8 cellular contexts compared by ENCODE assay signal in the genomic region with DNA sequence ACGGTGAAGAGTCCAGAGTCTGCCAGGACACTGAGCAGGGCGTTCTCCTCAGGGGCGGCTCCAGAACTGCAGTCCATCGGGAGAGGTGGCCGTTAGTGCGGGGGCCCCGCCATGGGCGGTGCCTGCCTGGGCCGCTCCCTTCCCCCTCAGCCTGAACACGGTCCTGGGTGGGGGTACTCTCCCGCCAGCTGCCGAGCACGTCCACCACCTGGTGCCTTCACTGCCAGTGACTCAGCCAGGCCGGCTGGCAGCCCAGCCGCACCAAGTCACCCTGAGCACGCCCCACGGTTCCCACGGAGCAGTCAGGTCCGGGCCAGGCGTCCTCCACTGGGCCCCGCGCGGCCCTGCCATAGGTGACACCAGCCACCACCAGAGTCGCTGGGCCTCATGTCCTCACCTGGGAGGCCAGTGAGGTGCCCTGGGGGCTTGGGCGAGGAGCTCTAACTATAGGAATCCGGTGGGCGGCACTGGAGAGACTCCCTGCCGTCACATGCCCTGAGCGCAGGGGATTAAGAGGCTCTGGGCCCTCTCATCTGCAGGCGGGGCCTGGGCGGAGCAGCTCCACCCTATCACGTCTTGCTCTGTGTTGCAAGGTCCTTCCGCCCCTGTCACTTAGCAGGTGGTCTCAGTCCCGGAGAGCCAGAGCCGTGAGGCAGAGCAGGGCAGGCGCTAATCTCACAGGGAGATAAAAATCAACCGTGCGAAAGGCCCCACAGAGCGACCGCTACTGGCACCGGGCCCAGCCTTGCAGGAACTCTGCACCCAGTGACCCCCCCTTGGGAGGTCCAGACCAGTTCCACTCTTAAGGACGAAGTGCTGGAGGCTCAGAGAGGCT. TPM values are rescaled to one million over a fixed set of nuclear protein-coding genes. Genes with fewer than 3 reads are reported as not detected.
A peak's percentile ranks its signal among the peaks of the same experiment; 100 is the strongest.
DNase-seq lines count a peak whose midpoint lies in the region; ATAC-seq and TF ChIP-seq lines count a peak whose summit lies in the region.

No MANE protein-coding gene starts in this region.

- H3K9me3 Mint-ChIP-seq in endodermal cell (no peaks in the 10 kb centered on the region), nephron progenitor cell (no peaks in the 10 kb centered on the region)

- TF ChIP-seq CTCF in AG04450 (IDR thresholded peaks at IDR 0.05; ENCODE audit: low read depth, low read length) (no peak), HCT116 (IDR thresholded peaks at IDR 0.05 in 2 of 3, conservative IDR thresholded peaks at IDR 0.05 in 1 of 3; ENCODE audit: borderline replicate concordance in 1 of 3, insufficient read depth in 1 of 3, low read depth in 2 of 3, low read length in 2 of 3) (no peak), endodermal cell (conservative IDR thresholded peaks at IDR 0.05) (no peak), nephron progenitor cell (IDR thresholded peaks at IDR 0.05) (no peak)

- no peak overlapping the region for H2AFZ ChIP-seq in HCT116 (ENCODE audit: low read depth, low read length, poor library complexity, severe bottlenecking)

- H3K79me2 ChIP-seq in HCT116 (ENCODE audit: insufficient read depth, low read length) = peaks cover 99% of the 10 kb centered on the region

- no peak for TF ChIP-seq RAD21 in HCT116 (IDR thresholded peaks at IDR 0.05; ENCODE audit: low read depth)

- H3K27me3 ChIP-seq in AG04450 (ENCODE audit: control insufficient read depth, insufficient read depth, low read length) (no peaks in the 10 kb centered on the region), HCT116 (ENCODE audit: insufficient read depth, low read length) (no peaks in the 10 kb centered on the region), endodermal cell (ENCODE audit: control insufficient read depth, insufficient read depth, low read length, poor library complexity, severe bottlenecking) (no peaks in the 10 kb centered on the region)

- RAD21 ChIA-PET in HCT116 (lab: Charles Lee; ENCODE audit: low non-redundant PET in 1 of 2, low total read pairs in 2 of 2, uncharacterized antibody in 2 of 2, unreplicated experiment in 2 of 2) = interaction anchor here (0.9 to 1.0 kb wide), 2 partner anchors 15 to 33 kb away, joined by 3 read pairs; a partner anchor contains a TSS

- peak overlapping the region; percentile 36 for H3K4me3 Mint-ChIP-seq in endodermal cell
- H3K4me3 Mint-ChIP-seq in nephron progenitor cell = peak overlapping the region; percentile 52

- ATAC-seq in HCT116 (peak; percentile 82), GM19467 (IDR thresholded peaks at IDR 0.05; ENCODE audit: unreplicated experiment) (no peak), GM21381 (IDR thresholded peaks at IDR 0.05; ENCODE audit: unreplicated experiment) (no peak)

- CTCF ChIA-PET in AG04450 (lab: Charles Lee) (interaction anchor here (2.5 kb wide), 1 partner anchor 33 kb away, joined by 12 read pairs; no protein-coding TSS in a partner anchor), HCT116 (lab: Charles Lee) (interaction anchor here (1.3 to 1.4 kb wide), 3 partner anchors 14 to 33 kb away, joined by 4 to 11 read pairs (median 6); a partner anchor contains a TSS)

- H3K4me1 Mint-ChIP-seq in endodermal cell (peaks cover 17% of the 10 kb centered on the region), nephron progenitor cell (peaks cover 68% of the 10 kb centered on the region)

- no TSS peak for BruUV-seq in HCT116 (replicated peaks; lab: Mats Ljungman, UMichigan)

- H3K27ac Mint-ChIP-seq in endodermal cell (peak overlapping the region; percentile 80), nephron progenitor cell (no peak overlapping the region)

- peaks cover 24% of the 10 kb centered on the region; the same call in 1 of the 2 replicates for H4K20me1 ChIP-seq in HCT116 (ENCODE audit: insufficient read depth)

- H3K9me3 ChIP-seq in AG04450 (ENCODE audit: control insufficient read depth, insufficient read depth, low read length) (no peaks in the 10 kb centered on the region; the same call in 1 of the 2 replicates), HCT116 (ENCODE audit: control insufficient read depth in 1 of 2, insufficient read depth in 1 of 2, low read depth in 1 of 2, low read length in 2 of 2) (no peaks in the 10 kb centered on the region), endodermal cell (ENCODE audit: control insufficient read depth, low read length) (no peaks in the 10 kb centered on the region)

- H3K27ac ChIP-seq in AG04450 (ENCODE audit: low read depth, low read length) (peak overlapping the region; percentile 83), HCT116 (ENCODE audit: low read depth, low read length) (peak overlapping the region; percentile 92), endodermal cell (ENCODE audit: low read depth, low read length) (no peak overlapping the region)

- H3K4me3 ChIP-seq in AG04450 (ENCODE audit: low read depth, low read length) = peak overlapping the region; percentile 25
- H3K4me3 ChIP-seq in HCT116 (replicated peaks in 1 of 2; ENCODE audit: low read depth in 1 of 2, low read length in 2 of 2) = peak overlapping the region; percentile 34 to 37
- no peak overlapping the region for H3K4me3 ChIP-seq in endodermal cell (ENCODE audit: low read length)

- intact Hi-C loops in HCT116 (cut with micrococcal nuclease) = no loop called here

- WGBS in endodermal cell (ENCODE audit: insufficient coverage in 1 of 2, insufficient read length in 1 of 2), 2 experiments = 28 to 34% methylated on average over 31 to 42 of the region's 42 CpGs

- H3K36me3 Mint-ChIP-seq in endodermal cell (ENCODE audit: low read depth) (no peaks in the 10 kb centered on the region), nephron progenitor cell (ENCODE audit: low read depth) (no peaks in the 10 kb centered on the region)

- H3K4me2 ChIP-seq in HCT116 (ENCODE audit: low read length) = peak overlapping the region; percentile 72

- H3K27me3 Mint-ChIP-seq in endodermal cell (ENCODE audit: insufficient read depth) (peaks cover 2% of the 10 kb centered on the region), nephron progenitor cell (ENCODE audit: low read depth, poor library complexity) (peaks cover 17% of the 10 kb centered on the region)

- no peak for TF ChIP-seq POLR2A in HCT116 (IDR thresholded peaks at IDR 0.05; ENCODE audit: borderline replicate concordance, extremely low read depth, insufficient read depth, insufficient read length)

- H3K4me1 ChIP-seq in HCT116 (ENCODE audit: control insufficient read depth in 1 of 2, insufficient read depth in 2 of 2, low read length in 2 of 2) (peaks cover 63 to 99% of the 10 kb centered on the region in 2 experiments), endodermal cell (ENCODE audit: control insufficient read depth, insufficient read depth, low read length) (peaks cover 22% of the 10 kb centered on the region)

- H3K9ac ChIP-seq in HCT116 (ENCODE audit: low read length) (peak overlapping the region; percentile 50), endodermal cell (ENCODE audit: extremely low read depth, low read length, poor library complexity, severe bottlenecking) (no peak overlapping the region)

- POLR2A ChIA-PET in AG04450 (lab: Yijun Ruan, JAX) (interaction anchor here (1.0 to 3.0 kb wide), 5 partner anchors 9 to 42 kb away, joined by 3 to 35 read pairs (median 4); a partner anchor contains a TSS), HCT116 (lab: Charles Lee) (interaction anchor here (1.0 to 2.6 kb wide), 4 partner anchors 11 to 41 kb away, joined by 4 to 22 read pairs (median 7); a partner anchor contains a TSS)

- H3K9me2 ChIP-seq in HCT116 (ENCODE audit: insufficient read depth) = no peaks in the 10 kb centered on the region

- peak; percentile 63 for DNase-seq in AG04450 (ENCODE audit: low read depth, low spot score)
- peak; percentile 78 for DNase-seq in HCT116 (ENCODE audit: low read depth, low spot score)
- peak; percentile 36 for DNase-seq in SHP77 treated with DMSO at 0.1 percent for 48 hours (lab: John Stamatoyannopoulos, UW)
- peak; percentile 97 for DNase-seq in endodermal cell
- DNase-seq in nephron progenitor cell = peak; percentile 76
- no peak for DNase-seq in NCI-H187 (lab: John Stamatoyannopoulos, UW)

- H3K36me3 ChIP-seq in HCT116 (ENCODE audit: control insufficient read depth in 1 of 2, insufficient read depth in 2 of 2, low read length in 2 of 2) = peaks cover 0 to 6% of the 10 kb centered on the region in 2 experiments; a peak in 1 of 4 replicates
- H3K36me3 ChIP-seq in endodermal cell (ENCODE audit: control insufficient read depth, insufficient read depth, low read length) = no peaks in the 10 kb centered on the region

TF ChIP-seq in HCT116, 20 proteins besides CTCF, POLR2A, EP300 and RAD21 (continues in another document):
- TF ChIP-seq SIN3A (IDR thresholded peaks at IDR 0.05; ENCODE audit: low read depth) (no peak), POLR2AphosphoS5 (IDR thresholded peaks at IDR 0.05; ENCODE audit: low read depth, low read length) (peak; percentile 62; the same call in 1 of the 2 replicates)

RNA-seq across cellular contexts. Expression of a gene that starts 14.3 kb away (rescaled TPM):
- polyA plus RNA-seq in AG04450 (2011; rRNA removed) = 47.0 and 72.7 TPM in 2 replicates
- 62.8 and 92.2 TPM in 2 replicates for polyA minus RNA-seq in AG04450 (2011; rRNA and poly(A)+ RNA removed)
- total RNA-seq in HCT116 (2021; ENCODE audit: unreplicated experiment) = 224 TPM
- 198 and 280 TPM in 2 replicates for polyA plus RNA-seq in HCT116 (2012)
- total RNA-seq in endodermal cell = 10 to 100 TPM; 84.1 to 97.0 TPM
- polyA plus RNA-seq in endodermal cell (2013, experiment 1 of 2) = 26.7 TPM
- 28.6 TPM for polyA plus RNA-seq in endodermal cell (2013, experiment 2 of 2)

RNA-seq across cellular contexts. Expression of a gene that starts 32.9 kb away (rescaled TPM):
- 1.2 and 2.4 TPM in 2 replicates for polyA plus RNA-seq in AG04450 (2011; rRNA removed)
- 2.0 TPM in 2 replicates for polyA minus RNA-seq in AG04450 (2011; rRNA and poly(A)+ RNA removed)
- total RNA-seq in HCT116 (2021; ENCODE audit: unreplicated experiment) = 160 TPM
- polyA plus RNA-seq in HCT116 (2012) = 123 and 132 TPM in 2 replicates
- total RNA-seq in endodermal cell = 10 to 100 TPM; 57.1 to 63.0 TPM
- polyA plus RNA-seq in endodermal cell (2013, experiment 1 of 2) = 41.5 TPM
- polyA plus RNA-seq in endodermal cell (2013, experiment 2 of 2) = 34.7 TPM

RNA-seq across cellular contexts. Expression of a gene that starts 41.1 kb away (rescaled TPM):
- polyA plus RNA-seq in AG04450 (2011; rRNA removed) = 66.8 and 107 TPM in 2 replicates
- polyA minus RNA-seq in AG04450 (2011; rRNA and poly(A)+ RNA removed) = 23.2 and 28.7 TPM in 2 replicates
- total RNA-seq in HCT116 (2021; ENCODE audit: unreplicated experiment) (311 TPM), endodermal cell (100 to 1,000 TPM; 200 to 230 TPM)
- 329 and 349 TPM in 2 replicates for polyA plus RNA-seq in HCT116 (2012)
- polyA plus RNA-seq in endodermal cell (2013, experiment 1 of 2) = 93.5 TPM
- 91.5 TPM for polyA plus RNA-seq in endodermal cell (2013, experiment 2 of 2)

Comparison
In these comparisons a context has a peak if more than half of its experiments do, and no peak if none do; other contexts are left out.
1. DNase-seq: peak in AG04450 (single experiment), HCT116 (single experiment), SHP77 treated with DMSO at 0.1 percent for 48 hours (single experiment), endodermal cell (single experiment) and nephron progenitor cell (single experiment); none in NCI-H187 (0 of 2).